In genomic region chr7:81768951-81769778, GRCh38 we compare ENCODE assay signal across 11 cellular contexts. TPM values are rescaled to one million over a fixed set of nuclear protein-coding genes. Genes with fewer than 3 reads are reported as not detected.
DNase-seq lines count a peak whose midpoint lies in the region; ATAC-seq and TF ChIP-seq lines count a peak whose summit lies in the region.
"Had no signal": no experiment of that assay in that cellular context is flagged by ENCODE, and none has a peak within 500 bp of the region (broad histone marks: within the 10 kb centered on the region; RNA-seq: fewer than 3 reads in every experiment).

No MANE protein-coding gene starts in this region.

- H3K4me3 ChIP-seq in duodenal mucosa (ENCODE audit: low read depth in 1 of 2, low read length in 2 of 2) = peak overlapping the region; percentile 38 to 56
- no peak overlapping the region for H3K4me3 ChIP-seq in neural progenitor cell

- H3K27ac Mint-ChIP-seq in neural progenitor cell = peak overlapping the region; percentile 0
- H3K27ac Mint-ChIP-seq: activated naive CD4-positive, alpha-beta T cell treated with anti-CD3 and anti-CD28 coated beads, Interleukin-2, amount 50 U/mL, for 72 hours; CD4-positive, alpha-beta T cell had no signal

- no peaks in the 10 kb centered on the region for H3K79me2 ChIP-seq in neural progenitor cell (ENCODE audit: low read depth)

- H3K36me3 ChIP-seq in duodenal mucosa (ENCODE audit: control insufficient read depth in 1 of 2, insufficient read depth in 2 of 2, low read length in 2 of 2) = no peaks in the 10 kb centered on the region
- no peaks in the 10 kb centered on the region for H3K36me3 ChIP-seq in neural progenitor cell

- peak overlapping the region; percentile 5 to 16 for H3K9ac ChIP-seq in duodenal mucosa (ENCODE audit: low read depth in 1 of 2, low read length in 2 of 2)
- no peak overlapping the region for H3K9ac ChIP-seq in neural progenitor cell

- H3K4me2 ChIP-seq in neural progenitor cell = peak overlapping the region; percentile 20

- H3K4me1 Mint-ChIP-seq in neural progenitor cell = peaks cover 15% of the 10 kb centered on the region

- H4K20me1 ChIP-seq in neural progenitor cell (ENCODE audit: low read depth) = no peaks in the 10 kb centered on the region

- no peak for DNase-seq in neural progenitor cell (ENCODE audit: low spot score)
- no peak for DNase-seq in substantia nigra (lab: John Stamatoyannopoulos, UW)
- DNase-seq in HuH-7 (ENCODE audit: low spot score) = no peak
- DNase-seq in putamen (ENCODE audit: low spot score) = no peak
- DNase-seq: CD4-positive, alpha-beta T cell; NCI-H2107 had no signal

- H3K36me3 Mint-ChIP-seq in neural progenitor cell = no peaks in the 10 kb centered on the region
- H3K36me3 Mint-ChIP-seq: activated naive CD4-positive, alpha-beta T cell treated with anti-CD3 and anti-CD28 coated beads, Interleukin-2, amount 50 U/mL, for 72 hours had no signal

- no peaks in the 10 kb centered on the region for H3K4me1 ChIP-seq in duodenal mucosa (ENCODE audit: control insufficient read depth in 1 of 2, insufficient read depth in 2 of 2, low read length in 2 of 2)
- peaks cover 15% of the 10 kb centered on the region for H3K4me1 ChIP-seq in neural progenitor cell

- H2AFZ ChIP-seq in neural progenitor cell (replicated peaks) = peak overlapping the region; percentile 95

- peak overlapping the region; percentile 8 for H3K4me3 Mint-ChIP-seq in neural progenitor cell
- H3K4me3 Mint-ChIP-seq: CD4-positive, alpha-beta T cell had no signal

- H3K27me3 ChIP-seq in duodenal mucosa (ENCODE audit: control insufficient read depth in 1 of 2, insufficient read depth in 2 of 2, low read length in 2 of 2) = no peaks in the 10 kb centered on the region
- no peaks in the 10 kb centered on the region for H3K27me3 ChIP-seq in neural progenitor cell

- no peaks in the 10 kb centered on the region for H3K9me3 ChIP-seq in duodenal mucosa (ENCODE audit: control insufficient read depth in 1 of 2, low read length in 2 of 2)
- H3K9me3 ChIP-seq in neural progenitor cell (ENCODE audit: low read depth) = no peaks in the 10 kb centered on the region

- H3F3A ChIP-seq in neural progenitor cell (ENCODE audit: low read depth) = peaks cover 4% of the 10 kb centered on the region

- ATAC-seq in HG03354 (IDR thresholded peaks at IDR 0.05; ENCODE audit: poor library complexity, severe bottlenecking, unreplicated experiment) = peak; percentile 63
- ATAC-seq in GM18907 (IDR thresholded peaks at IDR 0.05; ENCODE audit: unreplicated experiment) = no peak
- ATAC-seq: activated naive CD4-positive, alpha-beta T cell treated with anti-CD3 and anti-CD28 coated beads, Interleukin-2, amount 50 U/mL, for 72 hours had no signal

- TF ChIP-seq CTCF in 22Rv1 (IDR thresholded peaks at IDR 0.05) = no peak
- TF ChIP-seq CTCF in neural progenitor cell (IDR thresholded peaks at IDR 0.05) = no peak

- H3K9me3 Mint-ChIP-seq in neural progenitor cell = no peaks in the 10 kb centered on the region
- H3K9me3 Mint-ChIP-seq: CD4-positive, alpha-beta T cell had no signal

- peaks cover 2% of the 10 kb centered on the region for H3K27me3 Mint-ChIP-seq in neural progenitor cell (ENCODE audit: insufficient read depth, low read depth)
- H3K27me3 Mint-ChIP-seq: CD4-positive, alpha-beta T cell had no signal

- peak overlapping the region; percentile 84 for H3K27ac ChIP-seq in 22Rv1
- no peak overlapping the region for H3K27ac ChIP-seq in duodenal mucosa (ENCODE audit: low read depth, low read length)
- H3K27ac ChIP-seq in neural progenitor cell = no peak overlapping the region
- H3K27ac ChIP-seq in substantia nigra (ENCODE audit: low read depth, low read length, poor library complexity, severe bottlenecking) = no peak overlapping the region

RNA-seq across cellular contexts. Expression of gene HGF, which starts 0.7 kb away (rescaled TPM):
- total RNA-seq in neural progenitor cell (ENCODE audit: low replicate concordance) = 0.09 and 0.22 TPM in 2 replicates
- total RNA-seq: CD4-positive, alpha-beta T cell had no signal
